8 cellular contexts compared by ENCODE assay signal in the genomic region with DNA sequence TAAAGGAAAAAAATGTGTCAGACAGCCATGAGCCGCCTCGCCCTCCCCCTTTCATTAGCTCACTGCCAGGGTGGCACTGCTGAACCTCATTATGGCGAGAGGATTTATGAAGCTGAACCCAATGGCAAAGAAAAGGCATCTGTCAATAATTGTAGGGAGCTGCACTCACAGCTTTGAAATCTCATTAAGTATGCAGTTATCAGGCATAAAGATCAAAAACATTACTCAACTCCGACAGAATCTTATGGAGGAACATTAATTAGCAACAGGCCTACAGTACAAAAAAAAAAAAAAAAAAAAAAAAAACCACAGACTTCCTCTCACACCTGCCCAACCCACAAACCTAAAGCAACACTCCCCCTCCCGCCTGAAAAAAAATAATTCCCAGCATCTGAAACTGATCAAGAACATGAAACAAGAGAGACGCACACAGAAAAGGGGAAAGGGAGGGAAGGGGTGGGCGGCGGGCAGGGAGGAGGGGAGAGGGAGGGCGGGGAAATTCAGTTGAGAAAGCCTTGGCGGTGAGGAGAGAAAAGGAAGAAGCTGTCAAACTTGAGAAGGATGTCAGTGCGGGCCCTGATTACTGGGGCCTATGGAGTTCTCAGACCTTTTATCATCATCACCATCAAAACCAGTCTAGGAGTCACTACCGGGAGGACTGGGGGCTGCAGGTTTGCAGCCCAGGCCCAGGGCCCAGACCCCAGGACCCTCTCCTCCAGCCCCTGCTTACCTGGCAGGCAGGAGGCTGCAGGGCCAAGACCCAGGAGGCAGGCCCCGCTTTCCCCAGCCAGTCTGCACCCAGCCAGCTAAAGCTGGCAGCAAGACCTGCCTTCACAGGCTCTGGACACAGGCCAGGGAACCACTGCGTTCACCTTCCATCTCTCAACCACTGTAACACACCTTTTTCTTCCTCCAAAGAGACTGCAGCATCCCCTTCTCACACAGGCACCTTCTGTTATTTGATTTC. TPM values are rescaled to one million over a fixed set of nuclear protein-coding genes. Genes with fewer than 3 reads are reported as not detected.
DNase-seq lines count a peak whose midpoint lies in the region; ATAC-seq and TF ChIP-seq lines count a peak whose summit lies in the region.

No MANE protein-coding gene starts in this region.

- H3K27ac Mint-ChIP-seq in progenitor cell of endocrine pancreas: peak overlapping the region; percentile 35

- no peaks in the 10 kb centered on the region for H3K36me3 Mint-ChIP-seq in progenitor cell of endocrine pancreas (ENCODE audit: insufficient read depth)

- no peak for TF ChIP-seq POLR2A in erythroblast (IDR thresholded peaks at IDR 0.05; ENCODE audit: low read length)

- H3K4me3 Mint-ChIP-seq in progenitor cell of endocrine pancreas (ENCODE audit: low read depth): no peak overlapping the region

- TF ChIP-seq CTCF in progenitor cell of endocrine pancreas (IDR thresholded peaks at IDR 0.05; ENCODE audit: unreplicated experiment): no peak

- ATAC-seq in GM18873 (IDR thresholded peaks at IDR 0.05; ENCODE audit: low FRiP score, unreplicated experiment) (no peak), GM18520 (IDR thresholded peaks at IDR 0.05; ENCODE audit: unreplicated experiment) (no peak)

- peaks cover 2% of the 10 kb centered on the region for H3K27me3 Mint-ChIP-seq in progenitor cell of endocrine pancreas

- H3K9me3 Mint-ChIP-seq in progenitor cell of endocrine pancreas (ENCODE audit: low read depth): no peaks in the 10 kb centered on the region

- DNase-seq in DMS79 treated with DMSO at 0.1 percent for 48 hours (lab: John Stamatoyannopoulos, UW) (peak; percentile 70), NCI-H82 (lab: John Stamatoyannopoulos, UW) (peak; percentile 68), progenitor cell of endocrine pancreas (ENCODE audit: low spot score, unreplicated experiment) (no peak), erythroblast (lab: John Stamatoyannopoulos, UW) (no peak)
- DNase-seq in central memory CD4-positive, alpha-beta T cell: peak; percentile 70
- DNase-seq in stimulated activated CD4-positive, alpha-beta T cell treated with anti-CD3 and anti-CD28 coated beads, Interleukin-4, amount 100 ng/mL, for 24 hours: no peak

- H3K4me1 Mint-ChIP-seq in progenitor cell of endocrine pancreas (ENCODE audit: low read depth): peaks cover 69% of the 10 kb centered on the region

RNA-seq across cellular contexts. Expression of gene TSHZ3, which starts 8.9 kb away (rescaled TPM):
- 15.0 and 15.5 TPM in 2 replicates for total RNA-seq in progenitor cell of endocrine pancreas

Comparison
In these comparisons a context has a peak if more than half of its experiments do, and no peak if none do; other contexts are left out.
1. DNase-seq: peak in DMS79 treated with DMSO at 0.1 percent for 48 hours (single experiment), NCI-H82 (single experiment) and central memory CD4-positive, alpha-beta T cell (single experiment); none in progenitor cell of endocrine pancreas (single experiment), stimulated activated CD4-positive, alpha-beta T cell treated with anti-CD3 and anti-CD28 coated beads, Interleukin-4, amount 100 ng/mL, for 24 hours (single experiment) and erythroblast (0 of 2).